In the genomic region with DNA sequence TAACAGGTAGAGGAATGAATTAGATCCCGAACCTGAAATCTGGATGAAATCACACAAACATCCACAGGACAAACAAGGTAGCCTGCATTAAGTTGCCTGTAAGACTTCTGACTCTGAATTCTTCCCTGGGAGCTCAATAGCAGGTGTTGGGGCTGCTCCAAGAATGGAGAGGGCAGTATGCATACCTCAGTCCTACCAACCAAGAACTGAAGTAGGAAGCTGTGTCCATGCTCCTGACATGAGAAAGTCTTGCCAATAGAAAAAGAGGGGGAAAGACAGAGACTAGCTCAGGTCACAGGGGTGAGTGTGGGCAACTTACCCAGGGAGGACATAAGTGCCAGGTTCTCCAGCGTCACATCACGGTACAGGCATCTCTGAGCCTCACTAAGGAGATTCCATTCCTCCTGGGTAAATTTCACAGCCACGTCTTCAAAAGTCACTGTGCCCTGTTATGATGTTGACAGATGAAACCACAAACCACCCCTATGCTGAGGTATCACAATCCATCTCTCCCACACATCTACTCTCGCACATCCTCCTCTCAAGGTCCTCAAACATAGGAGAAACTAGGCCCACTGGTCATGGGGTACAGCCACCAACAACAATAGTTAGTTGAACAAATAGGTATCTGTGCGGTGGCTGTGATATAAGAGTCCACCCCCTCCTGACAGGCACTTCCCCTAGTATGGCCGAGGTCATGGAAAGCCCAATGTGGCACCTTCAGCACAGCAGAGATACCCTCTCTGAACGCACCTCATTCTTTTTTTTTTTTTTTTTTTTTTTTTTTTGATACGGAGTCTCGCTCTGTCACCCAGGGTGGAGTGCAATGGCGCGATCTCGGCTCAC, we compare ENCODE assay signal across 6 cellular contexts. TPM values are rescaled to one million over a fixed set of nuclear protein-coding genes. Genes with fewer than 3 reads are reported as not detected.
A peak's percentile ranks its signal among the peaks of the same experiment; 100 is the strongest.
DNase-seq lines count a peak whose midpoint lies in the region; FAIRE-seq and TF ChIP-seq lines count a peak whose summit lies in the region.
"Not testable (repeated sequence)": the region's sequence is repeated elsewhere in the genome, so short reads cannot be mapped to it uniquely, and the experiment has no call there.

No MANE protein-coding gene starts in this region.

- not testable (repeated sequence) for DNase-seq in GM12891 (ENCODE audit: insufficient read length, low spot score); SK-N-MC (ENCODE audit: low read depth, low spot score); activated naive CD8-positive, alpha-beta T cell treated with anti-CD3 and anti-CD28 coated beads for 36 hours; fibroblast of pulmonary artery (ENCODE audit: low read depth); nephron progenitor cell; tibial artery

- not testable (repeated sequence) for H3K9ac ChIP-seq in SK-N-MC (ENCODE audit: insufficient read length)

- H3K4me1 ChIP-seq in tibial artery: peaks cover 0 to 20% (median 15%) of the 10 kb centered on the region in 4 donors

- H3K36me3 Mint-ChIP-seq in activated naive CD8-positive, alpha-beta T cell treated with anti-CD3 and anti-CD28 coated beads for 36 hours: peaks cover 40% of the 10 kb centered on the region
- H3K36me3 Mint-ChIP-seq in nephron progenitor cell (ENCODE audit: low read depth): peaks cover 36% of the 10 kb centered on the region

- H3K4me3 ChIP-seq in SK-N-MC (peak overlapping the region; percentile 93; the same call in 1 of the 2 replicates), fibroblast of pulmonary artery (replicated peaks; ENCODE audit: low read depth, low read length) (peak overlapping the region; percentile 94), tibial artery (peak overlapping the region; percentile 66 to 82)

- peak overlapping the region; percentile 83 for H3K27ac Mint-ChIP-seq in activated naive CD8-positive, alpha-beta T cell treated with anti-CD3 and anti-CD28 coated beads for 36 hours
- H3K27ac Mint-ChIP-seq in nephron progenitor cell: peak overlapping the region; percentile 73

- H3K4me1 Mint-ChIP-seq in activated naive CD8-positive, alpha-beta T cell treated with anti-CD3 and anti-CD28 coated beads for 36 hours: peaks cover 30% of the 10 kb centered on the region
- peaks cover 74% of the 10 kb centered on the region for H3K4me1 Mint-ChIP-seq in nephron progenitor cell

- H3K36me3 ChIP-seq in SK-N-MC (ENCODE audit: insufficient read depth, low read length) (peaks cover 17% of the 10 kb centered on the region; the same call in 1 of the 2 replicates), tibial artery (peaks cover 18 to 36% (median 27%) of the 10 kb centered on the region in 3 donors)

- peak overlapping the region; percentile 68 for H3K4me3 Mint-ChIP-seq in activated naive CD8-positive, alpha-beta T cell treated with anti-CD3 and anti-CD28 coated beads for 36 hours
- peak overlapping the region; percentile 96 for H3K4me3 Mint-ChIP-seq in nephron progenitor cell

- intact Hi-C loops in tibial artery (cut with DNase I; ENCODE audit: low total_unique reads): loop anchor here (10.0 kb wide), 1 partner anchor 68 kb away; the partner anchor contains the start of gene ZNF776

- not testable (repeated sequence) for TF ChIP-seq CTCF in fibroblast of pulmonary artery (IDR thresholded peaks at IDR 0.05; ENCODE audit: low read length, missing control alignments); nephron progenitor cell (IDR thresholded peaks at IDR 0.05); tibial artery (IDR thresholded peaks at IDR 0.05)

- not testable (repeated sequence) for H3K9me3 Mint-ChIP-seq in activated naive CD8-positive, alpha-beta T cell treated with anti-CD3 and anti-CD28 coated beads for 36 hours; nephron progenitor cell

- not testable (repeated sequence) for TF ChIP-seq POLR2A in GM12891 (IDR thresholded peaks at IDR 0.05; ENCODE audit: low read depth, low read length)

- not testable (repeated sequence) for H3K27me3 Mint-ChIP-seq in activated naive CD8-positive, alpha-beta T cell treated with anti-CD3 and anti-CD28 coated beads for 36 hours; nephron progenitor cell (ENCODE audit: low read depth, poor library complexity)

- peak; percentile 28 for FAIRE-seq in GM12891 (lab: Jason Lieb, UNC)

- H3K27ac ChIP-seq in SK-N-MC, tibial artery: not testable (repeated sequence)

- not testable (repeated sequence) for H3K27me3 ChIP-seq in tibial artery

- H3K9me3 ChIP-seq in SK-N-MC (ENCODE audit: low read depth, low read length); tibial artery: not testable (repeated sequence)

RNA-seq across cellular contexts. Expression of gene ZNF552, which starts 1.5 kb away (rescaled TPM):
- polyA plus RNA-seq in GM12891 (2012; ENCODE audit: low read depth, missing spikeins): 6.4 TPM
- 1 to 10 TPM; 6.6 to 7.7 TPM for total RNA-seq in activated naive CD8-positive, alpha-beta T cell treated with anti-CD3 and anti-CD28 coated beads for 36 hours

RNA-seq across cellular contexts. Expression of gene ZNF587B, which starts 16.9 kb away (rescaled TPM):
- 12.1 TPM for polyA plus RNA-seq in GM12891 (2012; ENCODE audit: low read depth, missing spikeins)
- 10 to 100 TPM; 29.3 to 32.6 TPM for total RNA-seq in activated naive CD8-positive, alpha-beta T cell treated with anti-CD3 and anti-CD28 coated beads for 36 hours

RNA-seq across cellular contexts. Expression of gene ZNF587, which starts 36.5 kb away (rescaled TPM):
- polyA plus RNA-seq in GM12891 (2012; ENCODE audit: low read depth, missing spikeins): 6.0 TPM
- 10 to 100 TPM; 20.6 to 24.3 TPM for total RNA-seq in activated naive CD8-positive, alpha-beta T cell treated with anti-CD3 and anti-CD28 coated beads for 36 hours

RNA-seq across cellular contexts. Expression of gene ZNF586, which starts 43.7 kb away (rescaled TPM):
- 12.4 TPM for polyA plus RNA-seq in GM12891 (2012; ENCODE audit: low read depth, missing spikeins)
- 10 to 100 TPM; 16.1 to 17.9 TPM for total RNA-seq in activated naive CD8-positive, alpha-beta T cell treated with anti-CD3 and anti-CD28 coated beads for 36 hours
